In the genomic region with DNA sequence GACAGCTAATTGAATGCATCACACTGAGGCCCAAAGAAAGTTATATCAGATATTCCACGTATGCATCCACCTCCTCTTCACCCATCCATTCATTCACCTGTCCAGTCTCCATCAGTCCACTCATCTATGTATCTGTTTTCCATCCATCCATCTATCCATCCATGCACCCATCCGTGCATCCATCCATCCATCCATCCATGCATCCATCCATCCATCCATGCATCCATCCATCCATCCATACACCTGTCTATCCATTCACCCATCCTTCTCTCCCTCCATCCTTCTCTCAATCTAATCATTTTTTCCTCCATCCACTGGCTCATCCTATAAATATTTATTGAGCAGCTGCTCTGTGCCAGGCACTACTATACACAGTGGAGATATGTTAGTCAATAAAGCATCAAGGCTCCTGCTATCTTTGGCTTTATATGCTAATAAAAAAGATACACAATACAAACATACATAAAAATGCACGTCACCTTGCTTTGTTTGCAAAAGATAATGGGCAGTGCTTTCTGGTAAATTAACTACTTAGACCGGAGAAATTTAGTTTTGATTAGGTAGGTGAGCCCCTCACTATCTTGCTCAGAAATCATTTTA, we compare ENCODE assay signal across 7 cellular contexts.
"Had no signal": no experiment of that assay in that cellular context is flagged by ENCODE, and none has a peak within 500 bp of the region (broad histone marks: within the 10 kb centered on the region; RNA-seq: fewer than 3 reads in every experiment).

No MANE protein-coding gene starts in this region.

- H3K4me3 Mint-ChIP-seq: IgD-negative memory B cell had no signal

- DNase-seq: IMR-90, KBM-7, KG1 had no signal

- H3K27ac ChIP-seq: HL-60 had no signal

- H3K4me3 ChIP-seq: K562 had no signal

- H3K27me3 Mint-ChIP-seq: IgD-negative memory B cell had no signal

- H3K4me1 Mint-ChIP-seq: IgD-negative memory B cell had no signal

- ATAC-seq: HepG2, K562 had no signal
